In genomic region chr1:85240659-85241058, GRCh38 we compare ENCODE assay signal across 11 cellular contexts. TPM values are rescaled to one million over a fixed set of nuclear protein-coding genes. Genes with fewer than 3 reads are reported as not detected.
DNase-seq lines count a peak whose midpoint lies in the region; ATAC-seq and TF ChIP-seq lines count a peak whose summit lies in the region.
"Had no signal": no experiment of that assay in that cellular context is flagged by ENCODE, and none has a peak within 500 bp of the region (broad histone marks: within the 10 kb centered on the region; RNA-seq: fewer than 3 reads in every experiment).

No MANE protein-coding gene starts in this region.

- H3K4me1 ChIP-seq in left lung (peaks cover 7 to 17% of the 10 kb centered on the region in 2 donors), stomach smooth muscle (ENCODE audit: control insufficient read depth, insufficient read depth, low read length) (peaks cover 33% of the 10 kb centered on the region)

- no peaks in the 10 kb centered on the region for H3K9me3 Mint-ChIP-seq in HFFc6
- H3K9me3 Mint-ChIP-seq: neural crest cell had no signal

- H3K27ac ChIP-seq in VCaP (peak overlapping the region; percentile 57), left lung (peak overlapping the region in 1 of 2 donors; percentile 5), stomach smooth muscle (ENCODE audit: low read length) (peak overlapping the region; percentile 62), substantia nigra (ENCODE audit: low read depth, low read length, poor library complexity, severe bottlenecking) (no peak overlapping the region)
- H3K27ac ChIP-seq: dorsolateral prefrontal cortex had no signal

- H3K27me3 Mint-ChIP-seq in HFFc6 (ENCODE audit: insufficient read depth), result no peaks in the 10 kb centered on the region

- H3K4me3 Mint-ChIP-seq in HFFc6, result no peak overlapping the region
- H3K4me3 Mint-ChIP-seq: neural crest cell, WTC11 had no signal

- H3K36me3 Mint-ChIP-seq in HFFc6 (ENCODE audit: low read depth), result no peaks in the 10 kb centered on the region
- H3K36me3 Mint-ChIP-seq: WTC11 had no signal

- no peak for DNase-seq in HFFc6
- no peak for DNase-seq in left lung
- DNase-seq in substantia nigra (lab: John Stamatoyannopoulos, UW), result no peak
- no peak for DNase-seq in retina
- DNase-seq in globus pallidus (ENCODE audit: low spot score), result no peak
- DNase-seq: dorsolateral prefrontal cortex had no signal

- intact Hi-C loops in left lung (cut with DNase I), result no loop called here

- TF ChIP-seq CTCF in HFFc6 (IDR thresholded peaks at IDR 0.05) (0 out of 2 replicates have a peak, but pooled peaks have one; percentile 4), VCaP (conservative IDR thresholded peaks at IDR 0.05) (no peak), left lung (IDR thresholded peaks at IDR 0.05) (no peak)

- H3K9me3 ChIP-seq in left lung (no peaks in the 10 kb centered on the region), stomach smooth muscle (ENCODE audit: control insufficient read depth in 2 of 2, low read length in 2 of 2) (no peaks in the 10 kb centered on the region)

- no peaks in the 10 kb centered on the region for H3K36me3 ChIP-seq in left lung
- H3K36me3 ChIP-seq in stomach smooth muscle (ENCODE audit: control insufficient read depth in 2 of 2, insufficient read depth in 2 of 2, low read length in 2 of 2), result no peaks in the 10 kb centered on the region

- H3K4me1 Mint-ChIP-seq in HFFc6 (ENCODE audit: low read depth), result peaks cover 45% of the 10 kb centered on the region
- H3K4me1 Mint-ChIP-seq: neural crest cell had no signal

- H3K4me3 ChIP-seq in left lung (no peak overlapping the region), stomach smooth muscle (ENCODE audit: low read length in 2 of 2) (peak overlapping the region in 1 of 2 donors; percentile 9)
- H3K4me3 ChIP-seq: dorsolateral prefrontal cortex had no signal

- peak overlapping the region; percentile 46 for H3K27ac Mint-ChIP-seq in HFFc6
- H3K27ac Mint-ChIP-seq: WTC11 had no signal

- ATAC-seq in left lung, result peak; percentile 71
- ATAC-seq in HG03139 (IDR thresholded peaks at IDR 0.05; ENCODE audit: unreplicated experiment), result no peak

- H3K9ac ChIP-seq in stomach smooth muscle (ENCODE audit: low read length in 2 of 2), result peak overlapping the region in 1 of 2 donors; percentile 4

- H3K27me3 ChIP-seq in left lung, result no peaks in the 10 kb centered on the region
- no peaks in the 10 kb centered on the region for H3K27me3 ChIP-seq in stomach smooth muscle (ENCODE audit: control insufficient read depth in 1 of 2, insufficient read depth in 2 of 2, low read length in 2 of 2)

RNA-seq across cellular contexts. Expression of gene C1orf52, which starts 18.8 kb away (rescaled TPM):
- total RNA-seq in HFFc6 (2021; fragmentation: NEBNext Ultra II Directional; extraction: Animal tissue kit (Norgen Biotek cat#: 25700)), result 10 to 100 TPM; 20.6 to 26.1 (median 22.7) TPM
- 10 to 100 TPM; 18.0 to 22.1 TPM for total RNA-seq in left lung

RNA-seq across cellular contexts. Expression of gene BCL10, which starts 35.8 kb away (rescaled TPM):
- 10 to 100 TPM; 33.4 to 45.6 (median 39.2) TPM for total RNA-seq in HFFc6 (2021; fragmentation: NEBNext Ultra II Directional; extraction: Animal tissue kit (Norgen Biotek cat#: 25700))
- 10 to 100 TPM; 25.0 to 31.6 TPM for total RNA-seq in left lung

RNA-seq across cellular contexts. Expression of gene SYDE2, which starts 39.8 kb away (rescaled TPM):
- 10 to 100 TPM in 4 of 6 experiments, 1 to 10 TPM in 2; 9.1 to 12.3 (median 10.3) TPM for total RNA-seq in HFFc6 (2021; fragmentation: NEBNext Ultra II Directional; extraction: Animal tissue kit (Norgen Biotek cat#: 25700))
- 10 to 100 TPM; 12.8 to 18.2 TPM for total RNA-seq in left lung
